ENCODE assay signal across 1 cellular context in the genomic region with DNA sequence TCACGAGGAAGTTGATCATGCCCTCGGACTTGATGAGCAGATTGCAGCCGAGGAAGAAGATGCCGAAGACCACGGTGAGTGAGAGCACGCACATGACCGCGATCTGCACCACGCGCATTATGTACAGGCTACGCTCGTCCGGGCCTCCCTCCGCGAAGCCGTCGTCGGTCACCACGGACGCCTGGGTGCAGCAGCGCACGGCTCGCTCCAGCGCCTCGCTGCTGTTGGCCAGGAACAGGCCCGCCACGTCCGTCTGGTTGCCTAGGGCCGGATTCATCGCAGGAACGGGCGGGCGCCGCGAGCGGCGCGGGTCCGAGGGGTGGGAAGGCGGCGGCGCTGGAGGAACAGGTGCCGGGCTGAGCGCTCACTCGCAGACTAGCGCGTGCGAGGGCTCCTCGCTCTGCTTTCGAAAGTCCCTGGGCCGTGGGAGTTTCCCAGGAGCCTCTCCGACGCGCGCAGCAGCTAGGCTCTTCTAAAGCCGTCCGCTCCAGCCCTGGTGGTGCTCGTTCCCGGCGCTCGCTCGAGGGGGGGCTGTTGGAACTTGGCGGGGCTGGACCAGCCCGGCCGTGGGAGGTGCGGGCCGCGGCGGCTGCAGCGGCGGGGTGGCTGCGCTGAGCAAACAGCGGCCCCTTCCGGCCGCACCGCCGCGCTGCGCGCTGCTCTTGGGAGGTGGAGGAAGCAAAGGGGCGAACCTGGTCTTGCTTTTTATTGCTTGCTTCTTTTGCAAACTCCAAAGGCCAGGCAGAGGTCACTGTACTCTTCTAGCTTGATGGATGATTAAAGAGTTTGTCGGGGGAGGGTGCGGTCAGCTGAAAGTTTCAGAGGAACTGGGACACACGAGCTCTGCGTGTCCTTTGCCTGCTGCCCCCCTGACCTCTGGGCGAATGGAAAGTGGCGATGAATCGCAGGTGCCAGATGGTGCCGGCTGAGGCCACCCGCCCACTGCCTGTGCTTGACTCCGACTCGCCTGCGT.
TF ChIP-seq lines count a peak whose summit lies in the region.

A gene (minus strand): TSS at position 474 of the 973 bp plus-strand sequence. CDS start 197 bp downstream, at position 277.

TF ChIP-seq in IMR-90, 13 proteins besides CTCF, POLR2A, EP300 and RAD21 (continued from another document):
- TF ChIP-seq RCOR1 (IDR thresholded peaks at IDR 0.05; ENCODE audit: insufficient replicate concordance, low read length) = no peak
- TF ChIP-seq SMC3 (IDR thresholded peaks at IDR 0.05; ENCODE audit: low read depth, low read length) = peak; percentile 48; the same call in 1 of the 2 replicates
TF ChIP-seq in IMR-90: peak in this region for 2.
